In genomic region chr22:26656896-26657851, GRCh38 we compare ENCODE assay signal across 10 cellular contexts. TPM values are rescaled to one million over a fixed set of nuclear protein-coding genes. Genes with fewer than 3 reads are reported as not detected.
DNase-seq lines count a peak whose midpoint lies in the region; ATAC-seq, FAIRE-seq and TF ChIP-seq lines count a peak whose summit lies in the region.
"Had no signal": no experiment of that assay in that cellular context is flagged by ENCODE, and none has a peak within 500 bp of the region (broad histone marks: within the 10 kb centered on the region; RNA-seq: fewer than 3 reads in every experiment).

MIAT (plus strand) TSS chr22:26657588.

- peaks cover 23% of the 10 kb centered on the region for H3K4me1 ChIP-seq in psoas muscle

- H3K9me3 ChIP-seq in psoas muscle = no peaks in the 10 kb centered on the region

- peak within 1 kb of the TSS; percentile 53 for H3K4me3 ChIP-seq in psoas muscle

- FAIRE-seq in frontal cortex (lab: Jason Lieb, UNC) = no peak
- FAIRE-seq: colon had no signal

- DNase-seq in DMS 273 (lab: John Stamatoyannopoulos, UW; ENCODE audit: unreplicated experiment) (peak; percentile 62), DMS 273 treated with DMSO at 0.1 percent for 48 hours (lab: John Stamatoyannopoulos, UW) (no peak), NCI-H2227 (lab: John Stamatoyannopoulos, UW; ENCODE audit: unreplicated experiment) (peak; percentile 75), frontal cortex (ENCODE audit: low spot score in 2 of 2) (peak in 1 of 2 donors; percentile 64), psoas muscle (peak in 1 of 2 donors; percentile 60), amniotic stem cell (lab: John Stamatoyannopoulos, UW) (no peak)
- DNase-seq in activated T-helper 1 cell treated with anti-CD3 and anti-CD28 coated beads, Interleukin-2, amount 50 U/mL, for 16 hours (ENCODE audit: low read depth in 1 of 2, low spot score in 1 of 2) = peak; percentile 51 to 58

- 2% methylated on average over 55 to 62 of the region's 62 CpGs for WGBS in psoas muscle, 3 donors

- H3K36me3 ChIP-seq in psoas muscle (ENCODE audit: insufficient read depth in 1 of 2, low read depth in 1 of 2) = no peaks in the 10 kb centered on the region

- ATAC-seq in psoas muscle (peak in 1 of 4 donors; percentile 18), GM18519 (IDR thresholded peaks at IDR 0.05; ENCODE audit: low FRiP score, unreplicated experiment) (no peak)

- intact Hi-C loops in psoas muscle (cut with DNase I) = no loop called here

- H3K27me3 ChIP-seq in psoas muscle (ENCODE audit: insufficient read depth in 3 of 3, low read length in 2 of 3) = peaks cover 0 to 60% (median 11%) of the 10 kb centered on the region in 3 donors

- no peak within 1 kb of the TSS for H3K27ac ChIP-seq in psoas muscle
- H3K27ac ChIP-seq: 22Rv1 had no signal

- TF ChIP-seq CTCF in psoas muscle (IDR thresholded peaks at IDR 0.05) = no peak

RNA-seq across cellular contexts. Expression of gene MIAT, which starts in this region (rescaled TPM):
- total RNA-seq in frontal cortex = 110 TPM
- total RNA-seq in psoas muscle = under 1 TPM; 0.30 to 0.59 (median 0.36) TPM
- under 1 TPM; 0.04 to 0.13 (median 0.09) TPM for polyA plus RNA-seq in psoas muscle

Comparison
In these comparisons a context has a peak if more than half of its experiments do, and no peak if none do; other contexts are left out.
1. RNA of gene MIAT (total RNA-seq): 110 TPM in frontal cortex (single experiment); 0.30 to 0.59 TPM in psoas muscle; every median in the first group is over 10 times any median in the second.
2. DNase-seq: peak in DMS 273 (single experiment), NCI-H2227 (single experiment) and activated T-helper 1 cell treated with anti-CD3 and anti-CD28 coated beads, Interleukin-2, amount 50 U/mL, for 16 hours (2 of 2); none in DMS 273 treated with DMSO at 0.1 percent for 48 hours (single experiment) and amniotic stem cell (single experiment).